In the genomic region with DNA sequence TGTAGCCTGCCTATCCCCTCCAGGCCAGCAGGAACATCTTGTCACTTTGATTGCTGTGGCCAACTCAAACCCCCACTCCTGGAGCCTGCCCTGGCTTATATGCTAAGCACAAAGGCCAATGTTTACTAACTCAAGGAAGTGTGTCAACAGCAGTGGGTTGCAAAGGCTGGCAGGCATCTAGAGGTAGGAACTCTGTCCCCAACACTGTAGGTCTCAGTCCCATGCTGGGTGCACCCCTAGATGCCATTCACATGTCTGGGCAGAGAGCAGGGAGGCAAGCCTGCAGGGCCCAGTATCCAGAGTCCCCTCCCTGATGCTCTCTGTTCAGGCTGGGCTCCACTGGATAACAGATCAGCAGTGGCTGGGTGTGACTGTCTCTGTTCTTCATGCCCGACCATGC, we compare ENCODE assay signal across 1 cellular context.
TF ChIP-seq lines count a peak whose summit lies in the region.

No MANE protein-coding gene starts in this region.

TF ChIP-seq in HepG2, 621 proteins besides CTCF, POLR2A, EP300 and RAD21 (continued from another document and continues in another):
- TF ChIP-seq PRDM10 (CRISPR knock-in tag; IDR thresholded peaks at IDR 0.05; ENCODE audit: low read depth), result no peak
- no peak for TF ChIP-seq ZNF703 (CRISPR knock-in tag; IDR thresholded peaks at IDR 0.05; ENCODE audit: borderline replicate concordance)
- TF ChIP-seq, protein P1, sequence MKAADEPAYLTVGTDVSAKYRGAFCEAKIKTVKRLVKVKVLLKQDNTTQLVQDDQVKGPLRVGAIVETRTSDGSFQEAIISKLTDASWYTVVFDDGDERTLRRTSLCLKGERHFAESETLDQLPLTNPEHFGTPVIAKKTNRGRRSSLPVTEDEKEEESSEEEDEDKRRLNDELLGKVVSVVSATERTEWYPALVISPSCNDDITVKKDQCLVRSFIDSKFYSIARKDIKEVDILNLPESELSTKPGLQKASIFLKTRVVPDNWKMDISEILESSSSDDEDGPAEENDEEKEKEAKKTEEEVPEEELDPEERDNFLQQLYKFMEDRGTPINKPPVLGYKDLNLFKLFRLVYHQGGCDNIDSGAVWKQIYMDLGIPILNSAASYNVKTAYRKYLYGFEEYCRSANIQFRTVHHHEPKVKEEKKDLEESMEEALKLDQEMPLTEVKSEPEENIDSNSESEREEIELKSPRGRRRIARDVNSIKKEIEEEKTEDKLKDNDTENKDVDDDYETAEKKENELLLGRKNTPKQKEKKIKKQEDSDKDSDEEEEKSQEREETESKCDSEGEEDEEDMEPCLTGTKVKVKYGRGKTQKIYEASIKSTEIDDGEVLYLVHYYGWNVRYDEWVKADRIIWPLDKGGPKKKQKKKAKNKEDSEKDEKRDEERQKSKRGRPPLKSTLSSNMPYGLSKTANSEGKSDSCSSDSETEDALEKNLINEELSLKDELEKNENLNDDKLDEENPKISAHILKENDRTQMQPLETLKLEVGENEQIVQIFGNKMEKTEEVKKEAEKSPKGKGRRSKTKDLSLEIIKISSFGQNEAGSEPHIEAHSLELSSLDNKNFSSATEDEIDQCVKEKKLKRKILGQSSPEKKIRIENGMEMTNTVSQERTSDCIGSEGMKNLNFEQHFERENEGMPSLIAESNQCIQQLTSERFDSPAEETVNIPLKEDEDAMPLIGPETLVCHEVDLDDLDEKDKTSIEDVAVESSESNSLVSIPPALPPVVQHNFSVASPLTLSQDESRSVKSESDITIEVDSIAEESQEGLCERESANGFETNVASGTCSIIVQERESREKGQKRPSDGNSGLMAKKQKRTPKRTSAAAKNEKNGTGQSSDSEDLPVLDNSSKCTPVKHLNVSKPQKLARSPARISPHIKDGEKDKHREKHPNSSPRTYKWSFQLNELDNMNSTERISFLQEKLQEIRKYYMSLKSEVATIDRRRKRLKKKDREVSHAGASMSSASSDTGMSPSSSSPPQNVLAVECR (CRISPR knock-in tag; IDR thresholded peaks at IDR 0.05; ENCODE audit: borderline replicate concordance), result no peak
- TF ChIP-seq POLR2AphosphoS5 (IDR thresholded peaks at IDR 0.05; ENCODE audit: low read depth, low read length), result peak; percentile 47; the same call in 1 of the 2 replicates
- no peak for TF ChIP-seq ZFYVE20 (CRISPR knock-in tag; IDR thresholded peaks at IDR 0.05; ENCODE audit: borderline replicate concordance, low read depth)
- TF ChIP-seq PLSCR1 (CRISPR knock-in tag; IDR thresholded peaks at IDR 0.05; ENCODE audit: borderline replicate concordance), result no peak
- no peak for TF ChIP-seq TSC22D2 (CRISPR knock-in tag; IDR thresholded peaks at IDR 0.05; ENCODE audit: borderline replicate concordance)
- TF ChIP-seq BORCS8-MEF2B (CRISPR knock-in tag; IDR thresholded peaks at IDR 0.05), result no peak; the same call in 1 of the 2 replicates
- TF ChIP-seq IKZF1 (IDR thresholded peaks at IDR 0.05), result no peak
- TF ChIP-seq EHMT2 (IDR thresholded peaks at IDR 0.05; ENCODE audit: borderline replicate concordance, low read depth, low read length), result no peak
- TF ChIP-seq MED1 (CRISPR knock-in tag; IDR thresholded peaks at IDR 0.05), result peak; percentile 73
- TF ChIP-seq ZNF292 (CRISPR knock-in tag; IDR thresholded peaks at IDR 0.05; ENCODE audit: borderline replicate concordance, low read depth), result peak; percentile 57; the same call in 1 of the 2 replicates
- TF ChIP-seq NCOA5 (CRISPR knock-in tag; IDR thresholded peaks at IDR 0.05), result no peak
- TF ChIP-seq MYC (CRISPR knock-in tag; IDR thresholded peaks at IDR 0.05; ENCODE audit: borderline replicate concordance), result no peak
- no peak for TF ChIP-seq ZNF569 (CRISPR knock-in tag; IDR thresholded peaks at IDR 0.05; ENCODE audit: borderline replicate concordance)
- TF ChIP-seq FOXA1 (IDR thresholded peaks at IDR 0.05), result peak; percentile 71; the same call in 1 of the 2 replicates
- peak; percentile 96 for TF ChIP-seq FOXA1 (CRISPR knock-in tag; IDR thresholded peaks at IDR 0.05)
- TF ChIP-seq TFAP4 (IDR thresholded peaks at IDR 0.05; ENCODE audit: borderline replicate concordance, low read depth), result no peak
- no peak for TF ChIP-seq AKNA (CRISPR knock-in tag; IDR thresholded peaks at IDR 0.05; ENCODE audit: borderline replicate concordance)
- no peak for TF ChIP-seq ZNF83 (CRISPR knock-in tag; IDR thresholded peaks at IDR 0.05; ENCODE audit: borderline replicate concordance)
- no peak for TF ChIP-seq U2AF1 (optimal IDR thresholded peaks at IDR 0.05; ENCODE audit: low read depth, low read length)
- TF ChIP-seq ZKSCAN8 (CRISPR knock-in tag; IDR thresholded peaks at IDR 0.05; ENCODE audit: borderline replicate concordance), result 0 out of 2 replicates have a peak, but pooled peaks have one; percentile 32
- no peak for TF ChIP-seq MTA1 (CRISPR knock-in tag; IDR thresholded peaks at IDR 0.05; ENCODE audit: borderline replicate concordance)
- 0 out of 2 replicates have a peak, but pooled peaks have one; percentile 39 for TF ChIP-seq FUBP1 (CRISPR knock-in tag; IDR thresholded peaks at IDR 0.05; ENCODE audit: borderline replicate concordance)
- TF ChIP-seq THAP8 (CRISPR knock-in tag; IDR thresholded peaks at IDR 0.05; ENCODE audit: borderline replicate concordance), result no peak
- no peak for TF ChIP-seq ZNF549 (CRISPR knock-in tag; IDR thresholded peaks at IDR 0.05)
- no peak for TF ChIP-seq CHCHD3 (CRISPR knock-in tag; IDR thresholded peaks at IDR 0.05)
- TF ChIP-seq ZNF629 (CRISPR knock-in tag; conservative IDR thresholded peaks at IDR 0.05), result no peak
- TF ChIP-seq GABPA (IDR thresholded peaks at IDR 0.05; ENCODE audit: low read depth, low read length), result no peak
- TF ChIP-seq GABPA (CRISPR knock-in tag; IDR thresholded peaks at IDR 0.05; ENCODE audit: low read depth), result no peak
- TF ChIP-seq ZC3H13 (CRISPR knock-in tag; IDR thresholded peaks at IDR 0.05), result no peak
- peak; percentile 67; the same call in 1 of the 2 replicates for TF ChIP-seq FOXK1 (CRISPR knock-in tag; IDR thresholded peaks at IDR 0.05; ENCODE audit: borderline replicate concordance, low read depth)
- no peak for TF ChIP-seq U2AF2 (IDR thresholded peaks at IDR 0.05; ENCODE audit: low read depth, low read length)
- no peak for TF ChIP-seq ZNF431 (CRISPR knock-in tag; IDR thresholded peaks at IDR 0.05; ENCODE audit: borderline replicate concordance, low read depth)
- no peak for TF ChIP-seq MLXIP (CRISPR knock-in tag; IDR thresholded peaks at IDR 0.05; ENCODE audit: borderline replicate concordance)
- peak; percentile 29; the same call in 1 of the 2 replicates for TF ChIP-seq NCOR1 (IDR thresholded peaks at IDR 0.05; ENCODE audit: borderline replicate concordance, low read length)
- no peak for TF ChIP-seq KMT2B (CRISPR knock-in tag; IDR thresholded peaks at IDR 0.05)
- TF ChIP-seq NFRKB (IDR thresholded peaks at IDR 0.05), result no peak
